Comparison of ENCODE assay signal across 1 cellular context in genomic region chr9:70419546-70420266, GRCh38.
TF ChIP-seq lines count a peak whose summit lies in the region.

No MANE protein-coding gene starts in this region.

TF ChIP-seq in HepG2, 621 proteins besides CTCF, POLR2A, EP300 and RAD21 (continued from another document and continues in another):
- TF ChIP-seq MNT (IDR thresholded peaks at IDR 0.05): no peak
- 0 out of 2 replicates have a peak, but pooled peaks have one; percentile 44 for TF ChIP-seq FOXP1 (IDR thresholded peaks at IDR 0.05)
- peak; percentile 77 for TF ChIP-seq FOXP1 (CRISPR knock-in tag; IDR thresholded peaks at IDR 0.05)
- no peak for TF ChIP-seq ZBTB49 (CRISPR knock-in tag; IDR thresholded peaks at IDR 0.05; ENCODE audit: borderline replicate concordance)
- TF ChIP-seq MIER2 (CRISPR knock-in tag; IDR thresholded peaks at IDR 0.05): no peak
- no peak for TF ChIP-seq MLLT10 (CRISPR knock-in tag; IDR thresholded peaks at IDR 0.05)
- no peak for TF ChIP-seq ZBTB8A (CRISPR knock-in tag; IDR thresholded peaks at IDR 0.05; ENCODE audit: borderline replicate concordance, low read depth)
- no peak for TF ChIP-seq HOXD1 (CRISPR knock-in tag; IDR thresholded peaks at IDR 0.05)
- no peak for TF ChIP-seq ZNF768 (CRISPR knock-in tag; IDR thresholded peaks at IDR 0.05)
- TF ChIP-seq NPAS2 (CRISPR knock-in tag; IDR thresholded peaks at IDR 0.05; ENCODE audit: borderline replicate concordance): no peak
- no peak for TF ChIP-seq ZNF383 (CRISPR knock-in tag; IDR thresholded peaks at IDR 0.05; ENCODE audit: borderline replicate concordance)
- no peak for TF ChIP-seq GRHL1 (CRISPR knock-in tag; conservative IDR thresholded peaks at IDR 0.05)
- no peak for TF ChIP-seq ZNF350 (CRISPR knock-in tag; IDR thresholded peaks at IDR 0.05; ENCODE audit: borderline replicate concordance, low read depth)
- TF ChIP-seq ZNF256 (CRISPR knock-in tag; conservative IDR thresholded peaks at IDR 0.05): no peak
- no peak for TF ChIP-seq CHD4 (IDR thresholded peaks at IDR 0.05; ENCODE audit: borderline replicate concordance, low read length)
- no peak for TF ChIP-seq MAX (IDR thresholded peaks at IDR 0.05)
- TF ChIP-seq ZNF556 (CRISPR knock-in tag; IDR thresholded peaks at IDR 0.05; ENCODE audit: borderline replicate concordance): no peak
- no peak for TF ChIP-seq ZNF772 (CRISPR knock-in tag; IDR thresholded peaks at IDR 0.05)
- TF ChIP-seq ZNF570 (CRISPR knock-in tag; IDR thresholded peaks at IDR 0.05; ENCODE audit: borderline replicate concordance): no peak
- TF ChIP-seq PHF21A (CRISPR knock-in tag; IDR thresholded peaks at IDR 0.05): no peak
- peak; percentile 94 for TF ChIP-seq BHLHE40 (IDR thresholded peaks at IDR 0.05; ENCODE audit: low read length)
- TF ChIP-seq ZNF670 (CRISPR knock-in tag; IDR thresholded peaks at IDR 0.05; ENCODE audit: borderline replicate concordance): no peak
- no peak for TF ChIP-seq ZNF180 (CRISPR knock-in tag; IDR thresholded peaks at IDR 0.05; ENCODE audit: borderline replicate concordance, low read depth)
- TF ChIP-seq ZNF513 (CRISPR knock-in tag; conservative IDR thresholded peaks at IDR 0.05): no peak
- TF ChIP-seq RFX1 (IDR thresholded peaks at IDR 0.05): no peak
- TF ChIP-seq SMARCE1 (IDR thresholded peaks at IDR 0.05; ENCODE audit: borderline replicate concordance): no peak
- no peak for TF ChIP-seq SPEN (CRISPR knock-in tag; IDR thresholded peaks at IDR 0.05; ENCODE audit: low read depth)
- TF ChIP-seq ZSCAN21 (CRISPR knock-in tag; IDR thresholded peaks at IDR 0.05; ENCODE audit: borderline replicate concordance): no peak; the same call in 1 of the 2 replicates
- TF ChIP-seq ZBTB3 (CRISPR knock-in tag; IDR thresholded peaks at IDR 0.05; ENCODE audit: borderline replicate concordance, low read depth): no peak
- no peak for TF ChIP-seq NCOA5 (CRISPR knock-in tag; IDR thresholded peaks at IDR 0.05)
- TF ChIP-seq FOXK1 (CRISPR knock-in tag; IDR thresholded peaks at IDR 0.05; ENCODE audit: borderline replicate concordance, low read depth): peak; percentile 53; the same call in 1 of the 2 replicates
- TF ChIP-seq MTA3 (CRISPR knock-in tag; IDR thresholded peaks at IDR 0.05): no peak
- no peak for TF ChIP-seq PRDM10 (CRISPR knock-in tag; IDR thresholded peaks at IDR 0.05; ENCODE audit: low read depth)
- no peak for TF ChIP-seq ETS1 (CRISPR knock-in tag; IDR thresholded peaks at IDR 0.05)
- TF ChIP-seq ZNF333 (CRISPR knock-in tag; IDR thresholded peaks at IDR 0.05; ENCODE audit: borderline replicate concordance): no peak
- no peak for TF ChIP-seq RBM39 (IDR thresholded peaks at IDR 0.05; ENCODE audit: low read depth, low read length, poor library complexity, severe bottlenecking)
- TF ChIP-seq KLF11 (CRISPR knock-in tag; IDR thresholded peaks at IDR 0.05): no peak
- no peak for TF ChIP-seq DNMT1 (CRISPR knock-in tag; IDR thresholded peaks at IDR 0.05)
- no peak for TF ChIP-seq BRF2 (CRISPR knock-in tag; IDR thresholded peaks at IDR 0.05)
- no peak for TF ChIP-seq HMG20B (CRISPR knock-in tag; conservative IDR thresholded peaks at IDR 0.05)
- no peak for TF ChIP-seq CENPT (CRISPR knock-in tag; IDR thresholded peaks at IDR 0.05; ENCODE audit: low read depth)
- no peak for TF ChIP-seq HOMEZ (CRISPR knock-in tag; IDR thresholded peaks at IDR 0.05; ENCODE audit: low read depth)
- TF ChIP-seq ETV5 (CRISPR knock-in tag; IDR thresholded peaks at IDR 0.05; ENCODE audit: borderline replicate concordance): peak; percentile 30; the same call in 1 of the 2 replicates
- TF ChIP-seq LCORL (IDR thresholded peaks at IDR 0.05): no peak
- TF ChIP-seq LCORL (CRISPR knock-in tag; IDR thresholded peaks at IDR 0.05): no peak
- 0 out of 2 replicates have a peak, but pooled peaks have one; percentile 21 for TF ChIP-seq MIER3 (CRISPR knock-in tag; IDR thresholded peaks at IDR 0.05; ENCODE audit: borderline replicate concordance)
- no peak for TF ChIP-seq SOX6 (IDR thresholded peaks at IDR 0.05)
- TF ChIP-seq SOX6 (CRISPR knock-in tag; IDR thresholded peaks at IDR 0.05): peak; percentile 92
- no peak for TF ChIP-seq SMC3 (IDR thresholded peaks at IDR 0.05; ENCODE audit: low read length)
- TF ChIP-seq AGO2 (optimal IDR thresholded peaks at IDR 0.05; ENCODE audit: low read depth, low read length): no peak
- no peak for TF ChIP-seq ZNF720 (CRISPR knock-in tag; IDR thresholded peaks at IDR 0.05)
- no peak; a peak in 1 of 4 replicates for TF ChIP-seq NR2F1 (CRISPR knock-in tag; IDR thresholded peaks at IDR 0.05)
- no peak for TF ChIP-seq GZF1 (CRISPR knock-in tag; IDR thresholded peaks at IDR 0.05)
- TF ChIP-seq ZNF496 (CRISPR knock-in tag; IDR thresholded peaks at IDR 0.05; ENCODE audit: insufficient replicate concordance): no peak
- TF ChIP-seq MTF2 (CRISPR knock-in tag; IDR thresholded peaks at IDR 0.05; ENCODE audit: borderline replicate concordance): no peak
- TF ChIP-seq CENPX (CRISPR knock-in tag; IDR thresholded peaks at IDR 0.05): no peak
